In the genomic region with DNA sequence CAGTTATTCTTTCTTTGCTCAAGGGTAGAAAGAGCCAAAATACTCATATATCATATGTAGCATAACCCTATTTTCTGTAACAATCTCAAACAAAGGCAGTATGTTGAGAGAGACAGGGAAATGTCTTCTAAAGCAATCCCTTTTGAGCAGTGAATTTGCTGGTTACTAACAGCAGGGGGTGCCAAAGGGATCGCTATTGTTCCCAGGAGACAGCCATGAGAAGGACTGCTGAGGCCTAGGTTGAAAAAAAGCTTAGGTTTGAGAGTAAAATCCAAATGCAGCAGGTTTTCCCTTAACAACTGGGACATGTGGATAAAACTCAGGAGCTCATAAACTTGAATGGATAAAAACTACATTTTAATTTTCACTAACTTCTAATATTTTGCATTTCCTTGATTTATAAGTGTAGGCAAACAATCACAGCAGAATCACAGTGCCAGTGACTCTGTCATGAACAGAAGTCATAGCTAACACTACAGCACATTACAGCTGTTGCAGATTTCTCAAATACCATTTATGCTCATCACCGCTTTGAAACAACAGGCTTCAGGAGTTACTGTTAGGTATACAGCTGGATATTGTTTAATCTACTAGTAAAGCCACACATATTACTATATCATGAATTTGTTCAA, we compare ENCODE assay signal across 8 cellular contexts.
DNase-seq lines count a peak whose midpoint lies in the region; ATAC-seq, FAIRE-seq and TF ChIP-seq lines count a peak whose summit lies in the region.

No MANE protein-coding gene starts in this region.

- H3K27me3 ChIP-seq in A673 (replicated peaks; ENCODE audit: insufficient read depth, low read depth, low read length, poor library complexity) (no peaks in the 10 kb centered on the region), K562 (ENCODE audit: control insufficient read depth in 2 of 2, insufficient read depth in 2 of 2, low read length in 2 of 2) (no peaks in the 10 kb centered on the region)

- H2AFZ ChIP-seq in K562 (ENCODE audit: low read depth, low read length) = no peak overlapping the region

- H3K27ac ChIP-seq in A673 (ENCODE audit: low read depth, low read length, poor library complexity, severe bottlenecking) (no peak overlapping the region), K562 (ENCODE audit: extremely low read depth, low read depth, low read length) (no peak overlapping the region)

- DNase-seq in A673 (ENCODE audit: low spot score) (peak; percentile 79), NCI-H187 (lab: John Stamatoyannopoulos, UW) (peak; percentile 13 to 50), K562 (ENCODE audit: extremely low read depth in 1 of 4, low spot score in 3 of 4) (peak; percentile 68 to 72 (median 71)), iPS-NIHi11 (ENCODE audit: low spot score) (peak; percentile 84)
- DNase-seq in T-helper 2 cell treated with Interferon-gamma antibody and Interleukin-4, amounts not matched to agents 5 μg/mL and 100 μg/mL, for 36 hours (ENCODE audit: low spot score) = peak; percentile 45
- peak; percentile 16 to 67 (median 38) for DNase-seq in stimulated activated CD4-positive, alpha-beta T cell treated with anti-CD3 and anti-CD28 coated beads, Interleukin-12 subunit alpha, Interleukin-12 subunit beta, amount 100 ng/mL, for 48 hours (ENCODE audit: low read depth in 2 of 3, low spot score in 1 of 3)

- in situ Hi-C loops in K562 (cut with MboI) = no loop called here

- H3K4me3 Mint-ChIP-seq in T-helper 2 cell treated with Interferon-gamma antibody and Interleukin-4, amounts not matched to agents 5 μg/mL and 100 μg/mL, for 36 hours = no peak overlapping the region

- BruUV-seq in A673 (replicated peaks; lab: Mats Ljungman, UMichigan) = no TSS peak
- no TSS peak for BruUV-seq in K562 (replicated peaks; lab: Mats Ljungman, UMichigan)

- no peaks in the 10 kb centered on the region for H4K20me1 ChIP-seq in K562 (replicated peaks; ENCODE audit: control insufficient read depth, insufficient read depth, low read length)

- no peaks in the 10 kb centered on the region for H3K79me2 ChIP-seq in K562 (ENCODE audit: control insufficient read depth, insufficient read depth, low read length)

- H3K27me3 Mint-ChIP-seq in T-helper 2 cell treated with Interferon-gamma antibody and Interleukin-4, amounts not matched to agents 5 μg/mL and 100 μg/mL, for 36 hours (ENCODE audit: low read depth) = no peaks in the 10 kb centered on the region

- H3K9me3 ChIP-seq in A673 (ENCODE audit: low read depth, low read length, poor library complexity, severe bottlenecking) = no peaks in the 10 kb centered on the region
- no peaks in the 10 kb centered on the region for H3K9me3 ChIP-seq in K562 (replicated peaks; ENCODE audit: control insufficient read depth, insufficient read depth, low read depth, low read length)

- TF ChIP-seq RAD21 in K562 (CRISPR knock-in tag; conservative IDR thresholded peaks at IDR 0.05 in 1 of 2, IDR thresholded peaks at IDR 0.05 in 1 of 2) = peak; percentile 65 to 81

- intact Hi-C loops in A673 (cut with micrococcal nuclease; ENCODE audit: unreplicated experiment) (loop anchor here (5.0 to 10.0 kb wide), 3 partner anchors 74 to 666 kb away; no protein-coding TSS in a partner anchor), K562 (cut with micrococcal nuclease) (loop anchor here (1.0 kb wide), 1 partner anchor 73 kb away; no protein-coding TSS in a partner anchor)

- 41% methylated on average over 2 of the region's 2 CpGs for WGBS in K562 (ENCODE audit: insufficient coverage, low coverage, missing lambda C conversion rate)

- ATAC-seq in GM18517 (IDR thresholded peaks at IDR 0.05; ENCODE audit: unreplicated experiment) = peak; percentile 57
- peak; percentile 87 for ATAC-seq in K562
- ATAC-seq in GM19023 (IDR thresholded peaks at IDR 0.05; ENCODE audit: unreplicated experiment) = no peak

- peaks cover 11% of the 10 kb centered on the region for H3K36me3 Mint-ChIP-seq in T-helper 2 cell treated with Interferon-gamma antibody and Interleukin-4, amounts not matched to agents 5 μg/mL and 100 μg/mL, for 36 hours (ENCODE audit: low read depth)

- H3K9me1 ChIP-seq in K562 (ENCODE audit: control insufficient read depth, insufficient read depth, low read length) = no peaks in the 10 kb centered on the region

- H3K27ac Mint-ChIP-seq in T-helper 2 cell treated with Interferon-gamma antibody and Interleukin-4, amounts not matched to agents 5 μg/mL and 100 μg/mL, for 36 hours = no peak overlapping the region

- no peak for TF ChIP-seq POLR2A in K562 (conservative IDR thresholded peaks at IDR 0.05)

- H3K36me3 ChIP-seq in A673 (ENCODE audit: insufficient read depth, low read length, poor library complexity, severe bottlenecking) (peaks cover 6% of the 10 kb centered on the region), K562 (ENCODE audit: control insufficient read depth, insufficient read depth, low read length) (peaks cover 12% of the 10 kb centered on the region; the same call in 2 of the 3 replicates)

- H3K9ac ChIP-seq in K562 (ENCODE audit: insufficient read depth in 1 of 2, low read depth in 2 of 2, low read length in 2 of 2) = no peak overlapping the region

- no peaks in the 10 kb centered on the region for H3K9me3 Mint-ChIP-seq in T-helper 2 cell treated with Interferon-gamma antibody and Interleukin-4, amounts not matched to agents 5 μg/mL and 100 μg/mL, for 36 hours

- peaks cover 18% of the 10 kb centered on the region for H3K4me1 Mint-ChIP-seq in T-helper 2 cell treated with Interferon-gamma antibody and Interleukin-4, amounts not matched to agents 5 μg/mL and 100 μg/mL, for 36 hours (ENCODE audit: low read depth)

- TF ChIP-seq CTCF in A673 (conservative IDR thresholded peaks at IDR 0.05; ENCODE audit: low read depth, low read length) (peak; percentile 78), K562 (IDR thresholded peaks at IDR 0.05 in 2 of 3, conservative IDR thresholded peaks at IDR 0.05 in 1 of 3; ENCODE audit: insufficient read depth in 2 of 3, low read depth in 1 of 3, low read length in 3 of 3) (peak; percentile 64 to 79 (median 72))

- H3K4me2 ChIP-seq in K562 (ENCODE audit: insufficient read depth, low read length) = no peak overlapping the region

- no peaks in the 10 kb centered on the region for H3K4me1 ChIP-seq in A673 (ENCODE audit: insufficient read depth, low read length, poor library complexity, severe bottlenecking)
- H3K4me1 ChIP-seq in K562 (replicated peaks in 1 of 2; ENCODE audit: control insufficient read depth in 2 of 2, insufficient read depth in 2 of 2, low read length in 2 of 2) = no peaks in the 10 kb centered on the region; a peak in 1 of 5 replicates

- peak; percentile 81 for FAIRE-seq in K562 (lab: Jason Lieb, UNC)

- TF ChIP-seq EP300 in K562 (IDR thresholded peaks at IDR 0.05; ENCODE audit: low read length) = no peak

- H3K4me3 ChIP-seq in A673 (ENCODE audit: low read depth, low read length, poor library complexity, severe bottlenecking) = no peak overlapping the region
- H3K4me3 ChIP-seq in K562 = no peak overlapping the region

- CTCF ChIA-PET in A673 (lab: Charles Lee) (interaction anchor here (1.0 kb wide), 1 partner anchor 151 kb away, joined by 3 read pairs; no protein-coding TSS in a partner anchor), K562 (lab: Yijun Ruan, JAX; ENCODE audit: low intra/inter-chr PET ratio) (no interaction called here)

- POLR2A ChIA-PET in A673 (lab: Charles Lee; ENCODE audit: low non-redundant PET) = no interaction called here
- POLR2A ChIA-PET in K562 (lab: Yijun Ruan, JAX) = interaction anchor here (0.9 kb wide), 1 partner anchor 11 kb away, joined by 4 read pairs; no protein-coding TSS in a partner anchor

TF ChIP-seq in K562, 482 proteins besides CTCF, POLR2A, EP300 and RAD21:
- TF ChIP-seq SMC3 (conservative IDR thresholded peaks at IDR 0.05; ENCODE audit: insufficient read depth, low read depth, low read length) = peak; percentile 64
- TF ChIP-seq RCOR1 (IDR thresholded peaks at IDR 0.05; ENCODE audit: borderline replicate concordance in 1 of 2, low read depth in 2 of 2, low read length in 2 of 2) = 0 out of 4 replicates have a peak, but pooled peaks of 1 of the 2 experiments have one; percentile 21
- 0 out of 2 replicates have a peak, but pooled peaks have one; percentile 18 for TF ChIP-seq MYC (IDR thresholded peaks at IDR 0.05; ENCODE audit: low read depth, low read length)
- TF ChIP-seq MYC (CRISPR knock-in tag; IDR thresholded peaks at IDR 0.05; ENCODE audit: borderline replicate concordance, low read depth) = no peak
- TF ChIP-seq KDM1A (IDR thresholded peaks at IDR 0.05) = peak in 1 of 2 experiments; percentile 46; a peak in 1 of 4 replicates
- TF ChIP-seq ZNF444 (CRISPR knock-in tag; IDR thresholded peaks at IDR 0.05) = no peak

Comparison
In these comparisons a context has a peak if more than half of its experiments do, and no peak if none do; other contexts are left out.
1. DNase-seq: peak in every context shown above with its lines; median percentile 84 in iPS-NIHi11; 79 in A673; 71 in K562; 45 in T-helper 2 cell treated with Interferon-gamma antibody and Interleukin-4, amounts not matched to agents 5 μg/mL and 100 μg/mL, for 36 hours; 38 in stimulated activated CD4-positive, alpha-beta T cell treated with anti-CD3 and anti-CD28 coated beads, Interleukin-12 subunit alpha, Interleukin-12 subunit beta, amount 100 ng/mL, for 48 hours; 32 in NCI-H187.